In the genomic region with DNA sequence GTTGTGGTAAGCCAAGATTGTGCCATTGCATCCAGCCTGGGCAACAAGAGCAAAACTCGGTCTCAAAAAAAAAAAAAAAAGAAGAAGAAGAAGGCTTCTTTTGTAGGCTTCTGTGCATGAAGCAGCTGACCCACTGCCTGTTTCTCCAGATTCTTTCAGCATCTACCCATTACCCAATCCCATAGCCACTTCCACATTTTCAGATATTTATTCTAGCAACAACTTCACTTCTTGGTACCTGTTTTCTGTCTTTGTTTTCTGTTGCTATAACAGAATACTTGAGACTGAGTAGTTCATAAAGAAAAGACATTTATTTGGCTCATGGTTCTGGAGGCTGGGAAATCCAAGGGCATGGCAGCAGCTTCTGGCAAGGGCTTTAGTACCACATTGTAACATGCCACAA, we compare ENCODE assay signal across 22 cellular contexts.
DNase-seq lines count a peak whose midpoint lies in the region; ATAC-seq and TF ChIP-seq lines count a peak whose summit lies in the region.
"Had no signal": no experiment of that assay in that cellular context is flagged by ENCODE, and none has a peak within 500 bp of the region (broad histone marks: within the 10 kb centered on the region; RNA-seq: fewer than 3 reads in every experiment).

No MANE protein-coding gene starts in this region.

- no peaks in the 10 kb centered on the region for H3K36me3 ChIP-seq in heart left ventricle
- H3K36me3 ChIP-seq in right lobe of liver: no peaks in the 10 kb centered on the region
- H3K36me3 ChIP-seq: heart right ventricle, thoracic aorta, vagina had no signal

- intact Hi-C loops in heart left ventricle (cut with DNase I): loop anchor here in 3 of 10 donors (5.0 to 10.0 kb wide), 4 partner anchors 61 to 238 kb away; no protein-coding TSS in a partner anchor
- intact Hi-C loops in right cardiac atrium (cut with DNase I): no loop called here
- intact Hi-C loops in right lobe of liver (cut with DNase I): no loop called here

- H3K27ac ChIP-seq in heart left ventricle: peak overlapping the region in 3 of 12 donors; percentile 60 to 83 (median 78)
- no peak overlapping the region for H3K27ac ChIP-seq in right cardiac atrium (ENCODE audit: low read length)
- H3K27ac ChIP-seq in right lobe of liver: peak overlapping the region in 2 of 3 donors; percentile 24 to 53
- H3K27ac ChIP-seq: PC-9, thoracic aorta, vagina had no signal

- ATAC-seq in heart left ventricle (peak in 3 of 4 donors; percentile 17 to 49 (median 28)), right cardiac atrium (no peak), right lobe of liver (peak in 3 of 4 donors; percentile 39 to 71 (median 46)), HG03097 (IDR thresholded peaks at IDR 0.05; ENCODE audit: low FRiP score, unreplicated experiment) (no peak), HG02852 (IDR thresholded peaks at IDR 0.05; ENCODE audit: unreplicated experiment) (no peak)

- H3K4me1 ChIP-seq in heart left ventricle: peaks cover 0 to 36% (median 2%) of the 10 kb centered on the region in 12 donors
- no peaks in the 10 kb centered on the region for H3K4me1 ChIP-seq in right cardiac atrium (ENCODE audit: control insufficient read depth, insufficient read depth, low read length)
- H3K4me1 ChIP-seq in right lobe of liver: no peaks in the 10 kb centered on the region
- H3K4me1 ChIP-seq: vagina had no signal

- no peak overlapping the region for H3K4me3 ChIP-seq in heart left ventricle
- no peak overlapping the region for H3K4me3 ChIP-seq in right cardiac atrium (ENCODE audit: low read length)
- H3K4me3 ChIP-seq in right lobe of liver: no peak overlapping the region
- H3K4me3 ChIP-seq: heart right ventricle, PC-9, skin epidermis, thoracic aorta, vagina had no signal

- no peaks in the 10 kb centered on the region for H3K27me3 ChIP-seq in heart left ventricle
- H3K27me3 ChIP-seq in right cardiac atrium (ENCODE audit: control insufficient read depth, insufficient read depth): no peaks in the 10 kb centered on the region
- no peaks in the 10 kb centered on the region for H3K27me3 ChIP-seq in right lobe of liver
- H3K27me3 ChIP-seq: heart right ventricle, vagina had no signal

- TF ChIP-seq CTCF in heart left ventricle (IDR thresholded peaks at IDR 0.05): no peak
- no peak for TF ChIP-seq CTCF in right lobe of liver (IDR thresholded peaks at IDR 0.05)

- H3K9me3 ChIP-seq in heart left ventricle (peaks cover 0 to 22% (median 3%) of the 10 kb centered on the region in 12 donors), right cardiac atrium (ENCODE audit: control insufficient read depth, low read length) (no peaks in the 10 kb centered on the region), right lobe of liver (peaks cover 0 to 3% (median 0%) of the 10 kb centered on the region in 4 donors)
- H3K9me3 ChIP-seq: thoracic aorta, vagina had no signal

- WGBS in heart left ventricle, 4 donors: 85 to 100% (median 95%) methylated on average over 1 of the region's 1 CpG
- 92% methylated on average over 1 of the region's 1 CpG for WGBS in right cardiac atrium
- WGBS in right lobe of liver (ENCODE audit: insufficient coverage, low coverage, low lambda C conversion rate, missing lambda C conversion rate): no CpG with 5 or more reads among the region's 1 CpG

- DNase-seq in heart left ventricle (no peak), right cardiac atrium (no peak), SIG-M5 (lab: John Stamatoyannopoulos, UW) (peak; percentile 81), right lobe of liver (no peak), AG20443 (ENCODE audit: low spot score) (no peak), kidney tubule cell (ENCODE audit: low spot score) (no peak)
- DNase-seq: activated CD4-positive, alpha-beta memory T cell treated with anti-CD3 and anti-CD28 coated beads, Interleukin-2, amount 10 ng/mL, durations not matched to agents 7 days and 5 days; activated CD4-positive, CD25-positive, alpha-beta regulatory T cell treated with anti-CD3 and anti-CD28 coated beads, Interleukin-2, amount 50 U/mL, for 72 hours; activated CD8-positive, alpha-beta memory T cell treated with anti-CD3 and anti-CD28 coated beads, Interleukin-2, amount 50 U/mL, for 48 hours; amygdala; heart right ventricle; KBM-7; kidney glomerular epithelial cell; mesendoderm; NCI-H1436; PC-9; SHP77 treated with DMSO at 0.1 percent for 48 hours had no signal

- no peak for TF ChIP-seq POLR2A in heart left ventricle (IDR thresholded peaks at IDR 0.05)
- no peak for TF ChIP-seq POLR2A in right lobe of liver (IDR thresholded peaks at IDR 0.05)

Comparison
In these comparisons a context has a peak if more than half of its experiments do, and no peak if none do; other contexts are left out.
1. ATAC-seq: peak in heart left ventricle (3 of 4) and right lobe of liver (3 of 4); none in right cardiac atrium (0 of 2), HG03097 (single experiment) and HG02852 (single experiment).